In genomic region chr1:119647734-119648619, GRCh38 we compare ENCODE assay signal across 8 cellular contexts. TPM values are rescaled to one million over a fixed set of nuclear protein-coding genes. Genes with fewer than 3 reads are reported as not detected.
DNase-seq lines count a peak whose midpoint lies in the region; ATAC-seq lines count a peak whose summit lies in the region.

Gene ZNF697 (minus strand): TSS chr1:119648266. CDS start chr1:119626100, 22,166 bp downstream.

- in situ Hi-C loops in Caki2 (cut with HindIII; ENCODE audit: low pct_unique_long_range_greater_than_20kb, low sequenced_read_pairs) = no loop called here

- H3K4me3 Mint-ChIP-seq in activated T-cell treated with anti-CD3 and anti-CD28 coated beads, Interleukin-2, amount 50 U/mL, for 4 hours = peak within 1 kb of the TSS; percentile 68
- H3K4me3 Mint-ChIP-seq in naive thymus-derived CD8-positive, alpha-beta T cell = peak within 1 kb of the TSS; percentile 66 to 83 (median 72)

- no peaks in the 10 kb centered on the region for H3K36me3 Mint-ChIP-seq in activated T-cell treated with anti-CD3 and anti-CD28 coated beads, Interleukin-2, amount 50 U/mL, for 4 hours (ENCODE audit: insufficient read depth)
- H3K36me3 Mint-ChIP-seq in naive thymus-derived CD8-positive, alpha-beta T cell = no peaks in the 10 kb centered on the region

- POLR2A ChIA-PET in naive thymus-derived CD8-positive, alpha-beta T cell (lab: Charles Lee) = interaction anchor here (0.7 kb wide), 1 partner anchor 64 kb away, joined by 3 read pairs; the partner anchor contains the start of gene PHGDH

- peak within 1 kb of the TSS; percentile 54 for H3K27ac ChIP-seq in temporal lobe (ENCODE audit: low read depth, low read length)

- peak; percentile 63 for ATAC-seq in GM19397 (IDR thresholded peaks at IDR 0.05; ENCODE audit: unreplicated experiment)
- peak; percentile 65 for ATAC-seq in HG03520 (IDR thresholded peaks at IDR 0.05; ENCODE audit: unreplicated experiment)
- ATAC-seq in activated T-cell treated with anti-CD3 and anti-CD28 coated beads, Interleukin-2, amount 50 U/mL, for 4 hours = peak; percentile 77 to 81
- ATAC-seq in naive thymus-derived CD8-positive, alpha-beta T cell = peak; percentile 72 to 83

- peaks cover 65% of the 10 kb centered on the region for H3K27me3 Mint-ChIP-seq in activated T-cell treated with anti-CD3 and anti-CD28 coated beads, Interleukin-2, amount 50 U/mL, for 4 hours (ENCODE audit: low read depth)
- H3K27me3 Mint-ChIP-seq in naive thymus-derived CD8-positive, alpha-beta T cell = peaks cover 22 to 84% (median 62%) of the 10 kb centered on the region in 5 donors

- H3K27ac Mint-ChIP-seq in naive thymus-derived CD8-positive, alpha-beta T cell = no peak within 1 kb of the TSS

- no peaks in the 10 kb centered on the region for H3K9me3 Mint-ChIP-seq in activated T-cell treated with anti-CD3 and anti-CD28 coated beads, Interleukin-2, amount 50 U/mL, for 4 hours
- H3K9me3 Mint-ChIP-seq in naive thymus-derived CD8-positive, alpha-beta T cell = peaks cover 0 to 6% (median 0%) of the 10 kb centered on the region in 9 donors

- DNase-seq in Caki2 (ENCODE audit: low read depth) = peak; percentile 93
- DNase-seq in NCI-H526 (lab: John Stamatoyannopoulos, UW) = peak; percentile 94 to 97
- DNase-seq in activated T-cell treated with anti-CD3 and anti-CD28 coated beads, Interleukin-2, amount 50 U/mL, for 4 hours = no peak
- peak; percentile 97 for DNase-seq in fibroblast of the conjunctiva (ENCODE audit: low read depth)
- peak in 6 of 10 donors; percentile 5 to 63 (median 12) for DNase-seq in naive thymus-derived CD8-positive, alpha-beta T cell

- peaks cover 6% of the 10 kb centered on the region for H3K4me1 Mint-ChIP-seq in activated T-cell treated with anti-CD3 and anti-CD28 coated beads, Interleukin-2, amount 50 U/mL, for 4 hours (ENCODE audit: low read depth)
- H3K4me1 Mint-ChIP-seq in naive thymus-derived CD8-positive, alpha-beta T cell = peaks cover 2 to 15% (median 10%) of the 10 kb centered on the region in 4 donors

RNA-seq across cellular contexts. Expression of gene ZNF697, which starts in this region (rescaled TPM):
- 1.6 TPM in 1 of 2 replicates, not detected in the other for total RNA-seq in Caki2 (2014; rRNA removed; shearing (Covaris generic); ENCODE audit: low replicate concordance)
- total RNA-seq in activated T-cell treated with anti-CD3 and anti-CD28 coated beads, Interleukin-2, amount 50 U/mL, for 4 hours = under 1 TPM; 0.32 to 0.73 (median 0.49) TPM
- under 1 TPM in 1 of 2 experiments, not detected in 1; 0.08 TPM for total RNA-seq in naive thymus-derived CD8-positive, alpha-beta T cell
- polyA plus RNA-seq in naive thymus-derived CD8-positive, alpha-beta T cell = not detected
- 27.5 TPM for total RNA-seq in temporal lobe

Comparison
In these comparisons a context has a peak if more than half of its experiments do, and no peak if none do; other contexts are left out.
1. RNA of gene ZNF697 (total RNA-seq): 27.5 TPM in temporal lobe (single experiment); 1.6 TPM in Caki2, 0.32 to 0.73 TPM in activated T-cell treated with anti-CD3 and anti-CD28 coated beads, Interleukin-2, amount 50 U/mL, for 4 hours and 0.08 TPM in naive thymus-derived CD8-positive, alpha-beta T cell; every median in the first group is over 10 times any median in the second.
2. Peak in ATAC-seq in activated T-cell treated with anti-CD3 and anti-CD28 coated beads, Interleukin-2, amount 50 U/mL, for 4 hours; RNA of the gene not detected or under 1 TPM.
3. Peak in DNase-seq and ATAC-seq in naive thymus-derived CD8-positive, alpha-beta T cell; RNA of the gene not detected or under 1 TPM.
4. Peak in every context shown above with its lines, with median percentiles within 50 percentile points of each other: ATAC-seq.